In genomic region chr7:124929467-124930172, GRCh38 we compare ENCODE assay signal across 8 cellular contexts. TPM values are rescaled to one million over a fixed set of nuclear protein-coding genes. Genes with fewer than 3 reads are reported as not detected.
DNase-seq lines count a peak whose midpoint lies in the region; ATAC-seq and TF ChIP-seq lines count a peak whose summit lies in the region.

TSS of gene POT1 (minus strand) at chr7:124929825. CDS start at chr7:124897173, 32,652 bp downstream.

- peak within 1 kb of the TSS; percentile 84 for H3K4me3 ChIP-seq in WERI-Rb-1 (ENCODE audit: low read depth, low read length)
- H3K4me3 ChIP-seq in mammary epithelial cell (replicated peaks in 1 of 3; ENCODE audit: insufficient read depth in 1 of 3, low read depth in 2 of 3, low read length in 3 of 3) = peak within 1 kb of the TSS; percentile 56 to 77 (median 60)
- peak within 1 kb of the TSS; percentile 92 for H3K4me3 ChIP-seq in iPS-20b (ENCODE audit: low read length)
- peak within 1 kb of the TSS; percentile 50 to 69 (median 61) for H3K4me3 ChIP-seq in skin epidermis

- ATAC-seq in GM18873 (IDR thresholded peaks at IDR 0.05; ENCODE audit: low FRiP score, unreplicated experiment) (peak; percentile 100), HG03139 (IDR thresholded peaks at IDR 0.05; ENCODE audit: unreplicated experiment) (peak; percentile 100)

- TF ChIP-seq CTCF in WERI-Rb-1 (IDR thresholded peaks at IDR 0.05; ENCODE audit: low read depth, low read length) (no peak), mammary epithelial cell (conservative IDR thresholded peaks at IDR 0.05 in 1 of 2, IDR thresholded peaks at IDR 0.05 in 1 of 2; ENCODE audit: extremely low read depth in 1 of 2, insufficient read depth in 1 of 2, low read depth in 1 of 2, low read length in 2 of 2) (no peak)

- H3K27me3 ChIP-seq in WERI-Rb-1 (ENCODE audit: insufficient read depth, low read depth, severe bottlenecking) = no peaks in the 10 kb centered on the region
- no peaks in the 10 kb centered on the region for H3K27me3 ChIP-seq in mammary epithelial cell (ENCODE audit: insufficient read depth, low read length)
- H3K27me3 ChIP-seq in iPS-20b (ENCODE audit: insufficient read depth, low read length) = no peaks in the 10 kb centered on the region

- dilution Hi-C loops in mammary epithelial cell (cut with HindIII; ENCODE audit: low sequenced_read_pairs) = no loop called here

- WGBS in mammary epithelial cell (ENCODE audit: low coverage, missing lambda C conversion rate) = under 1% methylated on average over 39 of the region's 45 CpGs

- H3K79me2 ChIP-seq in mammary epithelial cell (ENCODE audit: insufficient read depth, low read length) = peaks cover 43% of the 10 kb centered on the region

- CTCF ChIA-PET in mammary epithelial cell (lab: Charles Lee; ENCODE audit: low non-redundant PET) = no interaction called here

- H3K9ac ChIP-seq in mammary epithelial cell (ENCODE audit: insufficient read depth, low read length) (peak within 1 kb of the TSS; percentile 79), iPS-20b (ENCODE audit: low read depth, low read length) (peak within 1 kb of the TSS; percentile 86; the same call in 1 of the 2 replicates)

- H3K36me3 ChIP-seq in WERI-Rb-1 = peaks cover 11% of the 10 kb centered on the region
- H3K36me3 ChIP-seq in mammary epithelial cell (ENCODE audit: insufficient read depth, low read length) = no peaks in the 10 kb centered on the region
- H3K36me3 ChIP-seq in iPS-20b (ENCODE audit: insufficient read depth, low read depth, low read length) = no peaks in the 10 kb centered on the region

- H3K4me1 ChIP-seq in mammary epithelial cell (ENCODE audit: insufficient read depth, low read length) (no peaks in the 10 kb centered on the region), iPS-20b (ENCODE audit: insufficient read depth, low read length) (no peaks in the 10 kb centered on the region)

- peak within 1 kb of the TSS; percentile 87 for H3K4me2 ChIP-seq in mammary epithelial cell (ENCODE audit: insufficient read depth, low read depth, low read length)

- intact Hi-C loops in mammary epithelial cell (cut with micrococcal nuclease) = no loop called here

- H2AFZ ChIP-seq in mammary epithelial cell (ENCODE audit: low read depth, low read length) = peak within 1 kb of the TSS; percentile 89

- H3K27ac ChIP-seq in WERI-Rb-1 (peak within 1 kb of the TSS; percentile 65), mammary epithelial cell (ENCODE audit: insufficient read depth, low read depth, low read length) (peak within 1 kb of the TSS; percentile 70), iPS-20b (ENCODE audit: low read length) (no peak within 1 kb of the TSS), skin epidermis (peak within 1 kb of the TSS in 18 of 21 experiments; percentile 51 to 90 (median 78))

- no peaks in the 10 kb centered on the region for H4K20me1 ChIP-seq in mammary epithelial cell (ENCODE audit: insufficient read depth, low read length)

- no peaks in the 10 kb centered on the region for H3K9me3 ChIP-seq in WERI-Rb-1 (ENCODE audit: severe bottlenecking)
- no peaks in the 10 kb centered on the region for H3K9me3 ChIP-seq in mammary epithelial cell (replicated peaks; ENCODE audit: insufficient read depth, low read length)
- H3K9me3 ChIP-seq in iPS-20b (ENCODE audit: insufficient read depth, low read depth, low read length) = no peaks in the 10 kb centered on the region

- BruUV-seq in mammary epithelial cell (replicated peaks; lab: Mats Ljungman, UMichigan) = TSS peak; percentile 64

- DNase-seq in ACHN = peak; percentile 100
- DNase-seq in NCI-H2227 (lab: John Stamatoyannopoulos, UW; ENCODE audit: unreplicated experiment) = peak; percentile 100
- peak; percentile 98 for DNase-seq in WERI-Rb-1
- peak; percentile 99 for DNase-seq in mammary epithelial cell

- in situ Hi-C loops in ACHN (cut with HindIII; ENCODE audit: low pct_ligation_motif_present, low pct_unique_long_range_greater_than_20kb, low sequenced_read_pairs) = no loop called here
- in situ Hi-C loops in mammary epithelial cell (cut with MboI; ENCODE audit: low sequenced_read_pairs in 2 of 2) = no loop called here

RNA-seq across cellular contexts. Expression of gene POT1, which starts in this region (rescaled TPM):
- 10 to 100 TPM; 23.2 to 32.2 TPM for total RNA-seq in mammary epithelial cell
- 11.6 TPM for polyA plus RNA-seq in mammary epithelial cell
- 5.2 TPM for polyA minus RNA-seq in mammary epithelial cell
